ENCODE assay signal across 15 cellular contexts in the genomic region with DNA sequence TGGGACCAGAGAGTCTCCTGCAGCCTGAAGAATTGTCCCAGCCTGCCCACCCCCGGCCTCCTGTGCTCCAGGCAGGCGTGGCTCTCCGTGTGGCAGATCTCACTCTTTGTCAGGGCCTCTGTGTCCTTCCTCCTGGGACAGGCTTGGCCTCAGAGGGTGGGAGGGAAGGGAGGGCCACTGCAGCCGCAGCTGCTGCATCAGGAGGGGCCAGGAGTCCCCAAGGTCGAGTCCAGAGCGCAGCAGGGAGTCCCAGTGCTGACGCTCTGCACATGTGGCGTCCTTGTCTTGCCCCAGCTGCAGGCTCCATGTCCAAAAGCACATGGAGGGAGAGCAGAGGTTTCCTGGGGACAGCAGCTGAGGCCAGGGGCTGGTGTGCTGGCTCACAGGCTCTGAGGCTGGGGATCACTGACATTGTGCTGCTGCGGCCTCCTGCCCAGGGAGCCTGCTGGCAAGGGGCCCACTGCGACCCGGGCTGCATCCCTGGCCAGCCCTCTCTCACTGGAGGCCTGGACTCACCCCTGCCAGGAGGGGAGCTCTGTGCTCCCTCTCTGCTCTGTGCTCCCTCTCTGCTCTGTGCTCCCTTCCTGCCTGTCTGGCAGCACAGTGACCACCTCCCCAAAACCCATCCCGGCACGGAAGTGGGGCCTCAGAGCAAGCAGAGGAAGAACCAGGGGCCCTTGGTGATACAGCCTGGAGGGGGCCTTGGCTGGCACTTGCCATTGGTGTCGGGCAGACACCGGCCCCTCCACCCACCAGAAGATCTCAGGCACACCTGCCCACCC.
A peak's percentile ranks its signal among the peaks of the same experiment; 100 is the strongest.
DNase-seq lines count a peak whose midpoint lies in the region; ATAC-seq lines count a peak whose summit lies in the region.
"Had no signal": no experiment of that assay in that cellular context is flagged by ENCODE, and none has a peak within 500 bp of the region (broad histone marks: within the 10 kb centered on the region; RNA-seq: fewer than 3 reads in every experiment).

No MANE protein-coding gene starts in this region.

- ATAC-seq in left lobe of liver (no peak), HG02763 (IDR thresholded peaks at IDR 0.05; ENCODE audit: unreplicated experiment) (no peak), GM19035 (IDR thresholded peaks at IDR 0.05; ENCODE audit: unreplicated experiment) (no peak)
- ATAC-seq: activated T-cell treated with anti-CD3 and anti-CD28 coated beads, Interleukin-2, amount 50 U/mL, for 72 hours; CD8-positive, alpha-beta T cell had no signal

- no peaks in the 10 kb centered on the region for H3K36me3 ChIP-seq in skeletal muscle tissue (ENCODE audit: control insufficient read depth in 3 of 3, insufficient read depth in 3 of 3, low read length in 3 of 3)
- H3K36me3 ChIP-seq: WERI-Rb-1 had no signal

- peak overlapping the region; percentile 25 for H3K27ac ChIP-seq in skeletal muscle tissue (ENCODE audit: low read depth, low read length)
- H3K27ac ChIP-seq: SK-N-MC, WERI-Rb-1 had no signal

- no peaks in the 10 kb centered on the region for H3K9me3 ChIP-seq in skeletal muscle tissue (ENCODE audit: control insufficient read depth in 3 of 3, low read length in 3 of 3)

- H3K4me1 ChIP-seq in skeletal muscle tissue (ENCODE audit: control insufficient read depth in 3 of 3, insufficient read depth in 3 of 3, low read length in 3 of 3): peaks cover 16 to 29% (median 24%) of the 10 kb centered on the region in 3 donors

- no peak overlapping the region for H3K9ac ChIP-seq in skeletal muscle tissue (ENCODE audit: low read depth in 1 of 3, low read length in 3 of 3)

- no peaks in the 10 kb centered on the region for H3K27me3 ChIP-seq in skeletal muscle tissue (ENCODE audit: control insufficient read depth in 3 of 3, insufficient read depth in 3 of 3, low read length in 3 of 3)

- DNase-seq in MV-4-11 (lab: John Stamatoyannopoulos, UW): peak; percentile 8
- peak; percentile 36 for DNase-seq in brain pericyte (ENCODE audit: low read depth, low spot score)
- peak; percentile 37 for DNase-seq in left lobe of liver (ENCODE audit: low spot score)
- no peak for DNase-seq in NCI-H1436 (lab: John Stamatoyannopoulos, UW)
- DNase-seq: activated T-cell treated with anti-CD3 and anti-CD28 coated beads, Interleukin-2, amount 50 U/mL, for 72 hours; IMR-90; NCI-H1694; NCI-H774; WERI-Rb-1 had no signal

- no peak overlapping the region for H3K4me3 ChIP-seq in skeletal muscle tissue (ENCODE audit: low read length in 3 of 3)
- H3K4me3 ChIP-seq: lung, SK-N-MC had no signal
